19 cellular contexts compared by ENCODE assay signal in genomic region chr20:20211988-20212518, GRCh38.
DNase-seq lines count a peak whose midpoint lies in the region; ATAC-seq, FAIRE-seq and TF ChIP-seq lines count a peak whose summit lies in the region.
"Had no signal": no experiment of that assay in that cellular context is flagged by ENCODE, and none has a peak within 500 bp of the region (broad histone marks: within the 10 kb centered on the region; RNA-seq: fewer than 3 reads in every experiment).

No MANE protein-coding gene starts in this region.

- intact Hi-C loops in mucosa of descending colon (cut with DNase I, micrococcal nuclease) = no loop called here

- H2AK5ac ChIP-seq in mesendoderm (ENCODE audit: low read length) = no peak overlapping the region

- no peaks in the 10 kb centered on the region for H3K79me1 ChIP-seq in mesendoderm (ENCODE audit: low read length)

- no peak overlapping the region for H3K18ac ChIP-seq in mesendoderm (ENCODE audit: low read length)

- no peak for TF ChIP-seq CTCF in mucosa of descending colon (IDR thresholded peaks at IDR 0.05)

- no peak for FAIRE-seq in frontal cortex (lab: Jason Lieb, UNC)
- FAIRE-seq: small intestine had no signal

- H3K4me1 ChIP-seq in BLaER1 treated with 17β-estradiol and CSF1 and Interleukin-3, amounts not matched to agents 10 nM and 100 nM = peaks cover 0 to 58% (median 45%) of the 10 kb centered on the region in 10 experiments; a peak in 17 of 20 replicates
- H3K4me1 ChIP-seq in mucosa of descending colon (ENCODE audit: low read depth) (peaks cover 15% of the 10 kb centered on the region), mesendoderm (ENCODE audit: control insufficient read depth, low read depth, low read length) (no peaks in the 10 kb centered on the region)

- no peak overlapping the region for H3K27ac ChIP-seq in BLaER1 treated with 17β-estradiol and CSF1 and Interleukin-3, amounts not matched to agents 10 nM and 100 nM
- H3K27ac ChIP-seq in mesendoderm (ENCODE audit: low read depth, low read length) = no peak overlapping the region
- H3K27ac ChIP-seq: esophagus muscularis mucosa, neutrophil, thyroid gland had no signal

- no peak overlapping the region for H2BK5ac ChIP-seq in mesendoderm (ENCODE audit: low read length)

- no peak overlapping the region for H3K9ac ChIP-seq in BLaER1 treated with 17β-estradiol and CSF1 and Interleukin-3, amounts not matched to agents 10 nM and 100 nM
- H3K9ac ChIP-seq in mesendoderm (ENCODE audit: low read length) = no peak overlapping the region

- H3K4ac ChIP-seq in mesendoderm (ENCODE audit: low read depth, low read length) = no peak overlapping the region

- no peak overlapping the region for H2BK120ac ChIP-seq in mesendoderm (ENCODE audit: low read depth, low read length)

- no peak overlapping the region for H4K5ac ChIP-seq in mesendoderm (ENCODE audit: low read length)

- 0 out of 22 replicates have a peak, but pooled peaks cover 0 to 2% (median 0%) of the 10 kb centered on the region in 11 experiments for H3K27me3 ChIP-seq in BLaER1 treated with 17β-estradiol and CSF1 and Interleukin-3, amounts not matched to agents 10 nM and 100 nM
- no peaks in the 10 kb centered on the region for H3K27me3 ChIP-seq in mesendoderm (ENCODE audit: insufficient read depth, low read length, poor library complexity)
- H3K27me3 ChIP-seq: thyroid gland had no signal

- H3K56ac ChIP-seq in mesendoderm (ENCODE audit: low read length) = no peak overlapping the region

- H2BK15ac ChIP-seq in mesendoderm (replicated peaks; ENCODE audit: low read depth) = no peak overlapping the region

- H3K36me3 ChIP-seq in BLaER1 treated with 17β-estradiol and CSF1 and Interleukin-3, amounts not matched to agents 10 nM and 100 nM = no peaks in the 10 kb centered on the region
- H3K36me3 ChIP-seq in mucosa of descending colon (ENCODE audit: low read depth) (no peaks in the 10 kb centered on the region), mesendoderm (ENCODE audit: control insufficient read depth, insufficient read depth, low read length) (no peaks in the 10 kb centered on the region)
- H3K36me3 ChIP-seq: esophagus muscularis mucosa, neutrophil, thyroid gland had no signal

- DNase-seq in DMS79 (lab: John Stamatoyannopoulos, UW) (peak; percentile 82), NCI-H345 (lab: John Stamatoyannopoulos, UW) (peak; percentile 93), mucosa of descending colon (no peak), frontal cortex (ENCODE audit: low spot score in 2 of 2) (no peak), mesendoderm (no peak)
- DNase-seq: activated naive CD8-positive, alpha-beta T cell treated with anti-CD3 and anti-CD28 coated beads, Interleukin-2, amount 10 ng/mL, durations not matched to agents 7 days and 5 days; CD8-positive, alpha-beta T cell; effector memory CD8-positive, alpha-beta T cell; NCI-H446; stimulated activated CD4-positive, alpha-beta T cell treated with anti-CD3 and anti-CD28 coated beads, Interleukin-2, amount 100 ng/mL, for 48 hours; stimulated activated naive CD4-positive, alpha-beta T cell treated with Interleukin-2 at 50 U/mL for 16 hours; SW 1271 had no signal

- no peaks in the 10 kb centered on the region for H4K20me1 ChIP-seq in BLaER1 treated with 17β-estradiol and CSF1 and Interleukin-3, amounts not matched to agents 10 nM and 100 nM

- WGBS in mesendoderm (ENCODE audit: extremely low coverage, insufficient coverage, low lambda C conversion rate) = no CpG with 5 or more reads among the region's 11 CpGs

- H3K4me3 ChIP-seq in BLaER1 treated with 17β-estradiol and CSF1 and Interleukin-3, amounts not matched to agents 10 nM and 100 nM = no peak overlapping the region
- H3K4me3 ChIP-seq in mucosa of descending colon (no peak overlapping the region), mesendoderm (ENCODE audit: low read length) (no peak overlapping the region)
- H3K4me3 ChIP-seq: esophagus muscularis mucosa, thyroid gland had no signal

- peak; percentile 4 for ATAC-seq in mucosa of descending colon
- ATAC-seq in HG02852 (IDR thresholded peaks at IDR 0.05; ENCODE audit: unreplicated experiment) = no peak
- ATAC-seq: CD8-positive, alpha-beta T cell; effector memory CD8-positive, alpha-beta T cell; left lobe of liver had no signal

- H3K9me3 ChIP-seq in BLaER1 treated with 17β-estradiol and CSF1 and Interleukin-3, amounts not matched to agents 10 nM and 100 nM (replicated peaks in 1 of 11) = peaks cover 0 to 4% (median 1%) of the 10 kb centered on the region in 11 experiments; a peak in 9 of 22 replicates
- H3K9me3 ChIP-seq in mucosa of descending colon = no peaks in the 10 kb centered on the region
- H3K9me3 ChIP-seq: esophagus muscularis mucosa, neutrophil, thyroid gland had no signal

- no peak overlapping the region for H3K23ac ChIP-seq in mesendoderm (ENCODE audit: low read length)

- H3K79me2 ChIP-seq in mesendoderm (ENCODE audit: control insufficient read depth, insufficient read depth, low read length) = no peaks in the 10 kb centered on the region

- H3K4me2 ChIP-seq in BLaER1 treated with 17β-estradiol and CSF1 and Interleukin-3, amounts not matched to agents 10 nM and 100 nM = peak overlapping the region; percentile 16 to 74 (median 58); a peak in 19 of 22 replicates
- no peak overlapping the region for H3K4me2 ChIP-seq in mesendoderm (ENCODE audit: low read length)

- H4K8ac ChIP-seq in mesendoderm (ENCODE audit: low read depth, low read length) = no peak overlapping the region

Comparison
In these comparisons a context has a peak if more than half of its experiments do, and no peak if none do; other contexts are left out.
1. DNase-seq: peak in DMS79 (single experiment) and NCI-H345 (single experiment); none in mucosa of descending colon (0 of 3), frontal cortex (0 of 2) and mesendoderm (single experiment).